In genomic region chr2:30371028-30371708, GRCh38 we compare ENCODE assay signal across 10 cellular contexts.
"Had no signal": no experiment of that assay in that cellular context is flagged by ENCODE, and none has a peak within 500 bp of the region (broad histone marks: within the 10 kb centered on the region; RNA-seq: fewer than 3 reads in every experiment).

No MANE protein-coding gene starts in this region.

- H3K4me1 ChIP-seq: suprapubic skin had no signal

- H3K27ac Mint-ChIP-seq: T-helper 1 cell treated with Interleukin-12 subunit alpha and Interleukin-12 subunit beta and Interleukin-4 antibody, amounts not matched to agents 30 μg/mL and 1 μg/mL, for 36 hours had no signal

- H3K9me3 Mint-ChIP-seq: T-helper 1 cell treated with Interleukin-12 subunit alpha and Interleukin-12 subunit beta and Interleukin-4 antibody, amounts not matched to agents 30 μg/mL and 1 μg/mL, for 36 hours had no signal

- H3K4me3 ChIP-seq: cardiac muscle cell, heart right ventricle, suprapubic skin had no signal

- H3K9me3 ChIP-seq: heart right ventricle, suprapubic skin had no signal

- DNase-seq: activated CD4-positive, alpha-beta T cell treated with anti-CD3 and anti-CD28 coated beads, Interleukin-2, amount 50 U/mL, for 1 hour; activated effector memory CD4-positive, alpha-beta T cell treated with Interleukin-2 at 50 U/mL for 16 hours; heart right ventricle; mesenchymal stem cell; SHP77; stimulated activated CD4-positive, alpha-beta T cell treated with anti-CD3 and anti-CD28 coated beads, Interleukin-12 subunit alpha, Interleukin-12 subunit beta, amount 100 ng/mL, for 4 hours; stimulated activated CD4-positive, alpha-beta T cell treated with anti-CD3 and anti-CD28 coated beads, Interleukin-4, amount 100 ng/mL, for 4 hours had no signal

- H3K27me3 ChIP-seq: cardiac muscle cell, heart right ventricle, suprapubic skin had no signal

- H3K36me3 ChIP-seq: cardiac muscle cell, heart right ventricle, suprapubic skin had no signal

- H3K4me3 Mint-ChIP-seq: T-helper 1 cell treated with Interleukin-12 subunit alpha and Interleukin-12 subunit beta and Interleukin-4 antibody, amounts not matched to agents 30 μg/mL and 1 μg/mL, for 36 hours had no signal

- H3K27ac ChIP-seq: cardiac muscle cell, heart right ventricle, suprapubic skin had no signal
